8 cellular contexts compared by ENCODE assay signal in the genomic region with DNA sequence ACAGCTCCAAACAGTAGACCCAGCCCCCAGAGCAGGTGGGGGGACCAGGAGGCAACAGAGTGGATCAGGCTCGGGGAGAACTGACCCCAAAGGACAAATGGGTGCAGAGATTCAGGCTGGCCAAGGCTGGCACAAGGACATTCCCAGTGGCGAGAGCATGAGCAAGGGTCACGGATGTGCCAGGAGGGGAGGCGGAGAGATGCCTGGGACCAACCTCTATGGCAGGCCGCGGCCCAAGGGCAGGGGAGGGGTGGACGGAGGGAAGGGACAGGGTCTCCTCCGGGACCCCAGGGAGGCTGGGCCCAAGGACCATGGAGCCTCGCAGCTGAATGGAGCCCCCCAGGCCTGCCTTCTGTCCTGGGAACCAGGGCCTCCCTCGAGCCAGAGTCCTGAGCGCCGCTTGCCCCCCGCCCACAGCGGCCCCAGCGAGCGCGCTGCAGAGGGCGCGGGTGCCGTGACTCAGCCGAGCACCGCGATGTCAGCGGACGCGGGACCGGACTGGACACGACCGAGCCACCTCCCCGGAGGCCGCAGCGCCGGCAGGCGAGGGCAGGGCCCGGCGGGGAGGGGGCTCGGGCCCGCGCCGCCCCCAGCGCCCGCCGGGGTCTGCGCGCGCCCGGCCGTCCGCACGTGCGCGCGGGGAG. TPM values are rescaled to one million over a fixed set of nuclear protein-coding genes. Genes with fewer than 3 reads are reported as not detected.
DNase-seq lines count a peak whose midpoint lies in the region; ATAC-seq and TF ChIP-seq lines count a peak whose summit lies in the region.

No MANE protein-coding gene starts in this region.

- H3K4me1 Mint-ChIP-seq in CD8-positive, alpha-beta memory T cell: peaks cover 33 to 69% (median 37%) of the 10 kb centered on the region in 3 donors
- H3K4me1 Mint-ChIP-seq in nephron progenitor cell: peaks cover 14% of the 10 kb centered on the region

- H3K27me3 ChIP-seq in CD8-positive, alpha-beta memory T cell (ENCODE audit: insufficient read depth, low read length, poor library complexity, severe bottlenecking): no peaks in the 10 kb centered on the region
- H3K27me3 ChIP-seq in NT2/D1 (ENCODE audit: insufficient read depth, insufficient read length) (peaks cover 34% of the 10 kb centered on the region), ectodermal cell (ENCODE audit: control insufficient read depth, insufficient read depth, low read length, poor library complexity, severe bottlenecking) (peaks cover 19% of the 10 kb centered on the region)

- H3K27ac Mint-ChIP-seq in CD8-positive, alpha-beta memory T cell: peak overlapping the region in 6 of 8 donors; percentile 47 to 90 (median 84)
- no peak overlapping the region for H3K27ac Mint-ChIP-seq in nephron progenitor cell

- H3K9me3 Mint-ChIP-seq in CD8-positive, alpha-beta memory T cell: no peaks in the 10 kb centered on the region
- no peaks in the 10 kb centered on the region for H3K9me3 Mint-ChIP-seq in nephron progenitor cell

- H3K4me3 Mint-ChIP-seq in CD8-positive, alpha-beta memory T cell: peak overlapping the region; percentile 84 to 94 (median 90)
- peak overlapping the region; percentile 85 for H3K4me3 Mint-ChIP-seq in nephron progenitor cell

- 8 to 9% methylated on average over 53 of the region's 53 CpGs for WGBS in ectodermal cell, 2 experiments

- no peak for DNase-seq in CD8-positive, alpha-beta memory T cell
- no peak for DNase-seq in NT2/D1 (ENCODE audit: low read depth, low spot score)
- DNase-seq in nephron progenitor cell: peak; percentile 56
- no peak for DNase-seq in stimulated activated naive CD4-positive, alpha-beta T cell (lab: John Stamatoyannopoulos, UW)

- H3K36me3 Mint-ChIP-seq in CD8-positive, alpha-beta memory T cell: peaks cover 0 to 1% (median 0%) of the 10 kb centered on the region in 3 donors
- H3K36me3 Mint-ChIP-seq in nephron progenitor cell (ENCODE audit: low read depth): no peaks in the 10 kb centered on the region

- H3K9me3 ChIP-seq in CD8-positive, alpha-beta memory T cell (ENCODE audit: low read length): no peaks in the 10 kb centered on the region
- H3K9me3 ChIP-seq in NT2/D1 (ENCODE audit: insufficient read depth, low read length): no peaks in the 10 kb centered on the region
- H3K9me3 ChIP-seq in ectodermal cell (ENCODE audit: control insufficient read depth, low read length): no peaks in the 10 kb centered on the region

- CTCF ChIA-PET in CD8-positive, alpha-beta memory T cell (lab: Charles Lee): interaction anchor here (1.4 to 7.8 kb wide), 11 partner anchors 8 to 185 kb away, joined by 3 to 72 read pairs (median 6); partner anchors contain the start of genes AJM1, CLIC3 and PAXX

- no peak overlapping the region for H3K4me3 ChIP-seq in CD8-positive, alpha-beta memory T cell (ENCODE audit: low read length)
- H3K4me3 ChIP-seq in NT2/D1 (ENCODE audit: insufficient read length, low read depth): peak overlapping the region; percentile 45
- peak overlapping the region; percentile 53 for H3K4me3 ChIP-seq in ectodermal cell (ENCODE audit: insufficient read depth, low read depth, low read length)

- no peak for TF ChIP-seq CTCF in nephron progenitor cell (IDR thresholded peaks at IDR 0.05)

- ATAC-seq in GM19455 (IDR thresholded peaks at IDR 0.05; ENCODE audit: unreplicated experiment) (no peak), GM19452 (IDR thresholded peaks at IDR 0.05; ENCODE audit: unreplicated experiment) (no peak), esophagus mucosa (no peak)

- peak overlapping the region; percentile 72 for H3K9ac ChIP-seq in NT2/D1 (ENCODE audit: insufficient read length, low read depth)

- peaks cover 53% of the 10 kb centered on the region for H3K4me1 ChIP-seq in CD8-positive, alpha-beta memory T cell (ENCODE audit: insufficient read depth, low read length)
- H3K4me1 ChIP-seq in NT2/D1 (ENCODE audit: insufficient read depth, insufficient read length) (peaks cover 47% of the 10 kb centered on the region), ectodermal cell (ENCODE audit: control insufficient read depth, insufficient read depth, low read length) (peaks cover 48% of the 10 kb centered on the region)

- H3K27me3 Mint-ChIP-seq in CD8-positive, alpha-beta memory T cell: no peaks in the 10 kb centered on the region
- H3K27me3 Mint-ChIP-seq in nephron progenitor cell (ENCODE audit: low read depth, poor library complexity): peaks cover 4% of the 10 kb centered on the region

- H3K36me3 ChIP-seq in CD8-positive, alpha-beta memory T cell (ENCODE audit: insufficient read depth, low read length): no peaks in the 10 kb centered on the region
- H3K36me3 ChIP-seq in NT2/D1 (ENCODE audit: insufficient read depth, insufficient read length, low read length) (no peaks in the 10 kb centered on the region), ectodermal cell (ENCODE audit: control insufficient read depth, insufficient read depth, low read length) (no peaks in the 10 kb centered on the region)

- POLR2A ChIA-PET in CD8-positive, alpha-beta memory T cell (lab: Charles Lee): interaction anchor here (0.8 to 2.1 kb wide), 2 partner anchors 31 to 63 kb away, joined by 3 to 6 read pairs; partner anchors contain the start of gene CLIC3

- no peak overlapping the region for H3K27ac ChIP-seq in CD8-positive, alpha-beta memory T cell (ENCODE audit: low read depth, low read length)
- no peak overlapping the region for H3K27ac ChIP-seq in ectodermal cell (ENCODE audit: insufficient read depth, low read depth, low read length, poor library complexity, severe bottlenecking)

RNA-seq across cellular contexts. Expression of gene ABCA2, which starts 0.5 kb away (rescaled TPM):
- total RNA-seq in CD8-positive, alpha-beta memory T cell: 10 to 100 TPM; 15.9 to 20.7 TPM
- polyA plus RNA-seq in CD8-positive, alpha-beta memory T cell: 20.2 TPM
- polyA plus RNA-seq in ectodermal cell (2013, experiment 1 of 4): 27.9 TPM
- 28.4 TPM for polyA plus RNA-seq in ectodermal cell (2013, experiment 2 of 4)
- 29.4 TPM for polyA plus RNA-seq in ectodermal cell (2013, experiment 3 of 4)
- 29.3 TPM for polyA plus RNA-seq in ectodermal cell (2013, experiment 4 of 4)
- 2.0 TPM for total RNA-seq in esophagus mucosa

RNA-seq across cellular contexts. Expression of gene FUT7, which starts 4.4 kb away (rescaled TPM):
- under 1 TPM; 0.57 to 0.82 TPM for total RNA-seq in CD8-positive, alpha-beta memory T cell
- polyA plus RNA-seq in CD8-positive, alpha-beta memory T cell: 28.7 TPM
- not detected for polyA plus RNA-seq in ectodermal cell (2013, experiment 1 of 4)
- polyA plus RNA-seq in ectodermal cell (2013, experiment 2 of 4): not detected
- not detected for polyA plus RNA-seq in ectodermal cell (2013, experiment 3 of 4)
- not detected for polyA plus RNA-seq in ectodermal cell (2013, experiment 4 of 4)
- 0.12 TPM for total RNA-seq in esophagus mucosa

RNA-seq across cellular contexts. Expression of gene NPDC1, which starts 18.5 kb away (rescaled TPM):
- total RNA-seq in CD8-positive, alpha-beta memory T cell: 10 to 100 TPM; 24.6 to 27.5 TPM
- 38.4 TPM for polyA plus RNA-seq in CD8-positive, alpha-beta memory T cell
- 38.1 TPM for polyA plus RNA-seq in ectodermal cell (2013, experiment 1 of 4)
- polyA plus RNA-seq in ectodermal cell (2013, experiment 2 of 4): 31.3 TPM
- 36.4 TPM for polyA plus RNA-seq in ectodermal cell (2013, experiment 3 of 4)
- polyA plus RNA-seq in ectodermal cell (2013, experiment 4 of 4): 36.7 TPM
- 26.6 TPM for total RNA-seq in esophagus mucosa

RNA-seq across cellular contexts. Expression of gene ENTPD2, which starts 26.4 kb away (rescaled TPM):
- total RNA-seq in CD8-positive, alpha-beta memory T cell: not detected
- not detected for polyA plus RNA-seq in CD8-positive, alpha-beta memory T cell
- not detected for polyA plus RNA-seq in ectodermal cell (2013, experiment 1 of 4)
- 0.25 TPM for polyA plus RNA-seq in ectodermal cell (2013, experiment 2 of 4)
- not detected for polyA plus RNA-seq in ectodermal cell (2013, experiment 3 of 4)
- polyA plus RNA-seq in ectodermal cell (2013, experiment 4 of 4): not detected
- total RNA-seq in esophagus mucosa: 2.9 TPM

RNA-seq across cellular contexts. Expression of gene CLIC3, which starts 31.1 kb away (rescaled TPM):
- total RNA-seq in CD8-positive, alpha-beta memory T cell: 1 to 10 TPM; 3.4 to 4.1 TPM
- polyA plus RNA-seq in CD8-positive, alpha-beta memory T cell: 52.1 TPM
- not detected for polyA plus RNA-seq in ectodermal cell (2013, experiment 1 of 4)
- not detected for polyA plus RNA-seq in ectodermal cell (2013, experiment 2 of 4)
- polyA plus RNA-seq in ectodermal cell (2013, experiment 3 of 4): not detected
- not detected for polyA plus RNA-seq in ectodermal cell (2013, experiment 4 of 4)
- total RNA-seq in esophagus mucosa: 154 TPM
